In the genomic region with DNA sequence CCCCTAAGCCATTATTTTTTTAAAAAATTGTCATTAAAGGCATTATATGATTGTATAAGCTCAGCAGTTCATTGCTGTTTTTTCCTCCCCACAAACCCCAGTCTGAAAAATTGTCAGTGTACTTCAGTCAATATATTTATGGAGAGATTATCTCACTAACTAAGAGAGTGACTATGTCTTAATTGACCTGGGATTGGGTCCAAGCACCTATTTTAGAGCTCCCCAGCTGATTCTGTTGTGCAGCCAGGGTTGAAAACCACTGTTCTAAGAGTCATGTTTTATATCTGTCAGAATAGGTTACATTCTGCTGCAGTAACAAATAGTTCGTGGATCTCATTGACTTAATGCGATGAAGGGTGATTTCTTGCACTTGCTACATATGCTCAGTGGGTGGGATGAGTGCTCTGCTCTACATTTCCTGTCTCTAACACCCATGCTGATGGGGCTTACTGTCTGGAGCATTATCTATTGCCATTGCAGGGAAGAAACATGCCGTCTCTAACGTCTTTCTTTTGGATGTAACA, we compare ENCODE assay signal across 34 cellular contexts.
"Had no signal": no experiment of that assay in that cellular context is flagged by ENCODE, and none has a peak within 500 bp of the region (broad histone marks: within the 10 kb centered on the region; RNA-seq: fewer than 3 reads in every experiment).

No MANE protein-coding gene starts in this region.

- ATAC-seq: activated CD8-positive, alpha-beta T cell treated with anti-CD3 and anti-CD28 coated beads for 36 hours; activated naive CD4-positive, alpha-beta T cell treated with anti-CD3 and anti-CD28 coated beads, Interleukin-2, amount 50 U/mL, for 72 hours; activated T-cell treated with anti-CD3 and anti-CD28 coated beads, Interleukin-2, amount 50 U/mL, for 4 hours; activated T-cell treated with anti-CD3 and anti-CD28 coated beads, Interleukin-2, amount 50 U/mL, for 72 hours; activated T-helper 17 cell treated with anti-CD3 and anti-CD28 coated beads, Interleukin-2, amount 50 U/mL, for 72 hours; body of pancreas had no signal

- H3K4me1 ChIP-seq: adrenal gland, body of pancreas, breast epithelium had no signal

- H3K36me3 ChIP-seq: adrenal gland, brain microvascular endothelial cell, breast epithelium had no signal

- H3K27me3 ChIP-seq: adrenal gland, body of pancreas, breast epithelium had no signal

- FAIRE-seq: astrocyte, TTC549 had no signal

- H3K4me3 ChIP-seq: adrenal gland, body of pancreas, breast epithelium had no signal

- DNase-seq: activated B cell treated with CpG ODN at 0.5 μM for 24 hours; activated CD4-positive, alpha-beta memory T cell treated with anti-CD3 and anti-CD28 coated beads for 36 hours; activated CD4-positive, alpha-beta T cell treated with anti-CD3 and anti-CD28 coated beads for 4 hours; activated CD4-positive, alpha-beta T cell treated with anti-CD3 and anti-CD28 coated beads, Interleukin-2, amount 10 ng/mL, durations not matched to agents 24 days and 14 days; activated CD4-positive, alpha-beta T cell treated with anti-CD3 and anti-CD28 coated beads, Interleukin-2, amount 50 U/mL, for 1 hour; activated CD4-positive, alpha-beta T cell treated with anti-CD3 and anti-CD28 coated beads, Interleukin-2, amount 50 U/mL, for 4 hours; activated CD4-positive, CD25-positive, alpha-beta regulatory T cell treated with anti-CD3 and anti-CD28 coated beads, Interleukin-2, amount 50 U/mL, for 72 hours; activated CD8-positive, alpha-beta memory T cell treated with anti-CD3 and anti-CD28 coated beads, Interleukin-2, amount 50 U/mL, for 4 hours; activated CD8-positive, alpha-beta T cell treated with anti-CD3 and anti-CD28 coated beads for 36 hours; activated effector memory CD4-positive, alpha-beta T cell treated with anti-CD3 and anti-CD28 coated beads, Interleukin-2, amount 50 U/mL, for 16 hours; activated gamma-delta T cell treated with Interleukin-2 at 50 U/mL for 16 hours; activated naive CD4-positive, alpha-beta T cell; activated naive CD4-positive, alpha-beta T cell treated with anti-CD3 and anti-CD28 coated beads for 36 hours; activated naive CD4-positive, alpha-beta T cell treated with anti-CD3 and anti-CD28 coated beads, Interleukin-2, amount 50 U/mL, for 16 hours; activated naive CD8-positive, alpha-beta T cell treated with anti-CD3 and anti-CD28 coated beads for 36 hours; activated T-cell treated with anti-CD3 and anti-CD28 coated beads for 4 hours; activated T-cell treated with anti-CD3 and anti-CD28 coated beads, Interleukin-2, amount 50 U/mL, for 1 hour; activated T-cell treated with anti-CD3 and anti-CD28 coated beads, Interleukin-2, amount 50 U/mL, for 4 hours; activated T-cell treated with anti-CD3 and anti-CD28 coated beads, Interleukin-2, amount 50 U/mL, for 72 hours; adrenal gland; amniotic stem cell; aorta; body of pancreas; brain microvascular endothelial cell; central memory CD4-positive, alpha-beta T cell; T-helper 1 cell; T-helper 2 cell; T-helper 9 cell had no signal

- H3K27ac ChIP-seq: adrenal gland, body of pancreas, brain microvascular endothelial cell, breast epithelium, VCaP had no signal

- H3K9me3 ChIP-seq: adrenal gland, body of pancreas, breast epithelium had no signal
